In the genomic region with DNA sequence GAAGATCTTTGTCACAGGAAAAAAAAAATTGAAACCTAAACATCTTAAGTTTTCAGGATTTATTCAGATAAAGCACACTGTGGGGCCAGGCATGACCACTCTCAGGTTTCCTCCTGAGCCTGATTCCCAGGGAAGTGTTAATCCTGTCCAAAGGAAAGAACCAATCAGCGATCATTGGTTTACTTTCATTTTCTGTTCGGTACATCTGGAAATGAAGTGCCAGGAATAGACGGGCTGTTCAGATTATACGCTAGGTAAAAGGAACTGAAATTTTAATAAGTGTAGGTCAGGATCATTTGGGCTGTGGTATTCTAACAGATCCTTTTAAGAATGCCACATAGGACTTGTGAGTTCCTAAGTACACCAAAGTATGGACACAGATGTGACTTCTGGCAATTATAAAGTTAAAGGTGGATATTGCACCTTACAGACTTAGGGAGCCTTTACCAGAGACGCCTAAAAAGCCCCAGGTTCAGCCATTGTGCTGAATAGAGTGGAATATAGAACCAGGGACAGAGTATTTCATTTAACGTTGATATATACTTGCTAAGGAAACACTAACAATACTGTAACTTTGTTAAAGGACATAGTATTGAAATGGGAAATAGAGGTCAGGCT, we compare ENCODE assay signal across 1 cellular context.
TF ChIP-seq lines count a peak whose summit lies in the region.

No MANE protein-coding gene starts in this region.

TF ChIP-seq in HepG2, 621 proteins besides CTCF, POLR2A, EP300 and RAD21 (continues in another document):
- TF ChIP-seq NCOA1 (CRISPR knock-in tag; IDR thresholded peaks at IDR 0.05) (no peak), HOMEZ (CRISPR knock-in tag; IDR thresholded peaks at IDR 0.05; ENCODE audit: low read depth) (no peak), HNF4G (IDR thresholded peaks at IDR 0.05; ENCODE audit: borderline replicate concordance, low read depth, low read length) (no peak), HNF4G (CRISPR knock-in tag; IDR thresholded peaks at IDR 0.05; ENCODE audit: borderline replicate concordance, low read depth) (no peak), TMF1 (CRISPR knock-in tag; IDR thresholded peaks at IDR 0.05; ENCODE audit: low read depth) (no peak), KMT2A (CRISPR knock-in tag; IDR thresholded peaks at IDR 0.05) (peak; percentile 68; the same call in 1 of the 2 replicates), SAP130 (CRISPR knock-in tag; IDR thresholded peaks at IDR 0.05; ENCODE audit: low read depth) (0 out of 2 replicates have a peak, but pooled peaks have one; percentile 8), MIER2 (CRISPR knock-in tag; IDR thresholded peaks at IDR 0.05) (no peak), SMARCC2 (IDR thresholded peaks at IDR 0.05) (no peak), SYNCRIP (IDR thresholded peaks at IDR 0.05; ENCODE audit: insufficient read depth, low read depth, low read length) (no peak), KMT2B (CRISPR knock-in tag; IDR thresholded peaks at IDR 0.05) (peak; percentile 89; the same call in 1 of the 2 replicates), ZNF44 (CRISPR knock-in tag; IDR thresholded peaks at IDR 0.05) (no peak), ZNF232 (CRISPR knock-in tag; IDR thresholded peaks at IDR 0.05; ENCODE audit: borderline replicate concordance) (no peak), PITX1 (CRISPR knock-in tag; IDR thresholded peaks at IDR 0.05) (peak; percentile 80), NFYB (CRISPR knock-in tag; IDR thresholded peaks at IDR 0.05) (peak; percentile 82), ZNF652 (CRISPR knock-in tag; IDR thresholded peaks at IDR 0.05; ENCODE audit: borderline replicate concordance, low read depth) (peak; percentile 79), ZNF788 (CRISPR knock-in tag; IDR thresholded peaks at IDR 0.05; ENCODE audit: borderline replicate concordance) (no peak), TAF1 (CRISPR knock-in tag; IDR thresholded peaks at IDR 0.05) (no peak), NCOA2 (CRISPR knock-in tag; IDR thresholded peaks at IDR 0.05) (no peak), ZNF724P (CRISPR knock-in tag; IDR thresholded peaks at IDR 0.05; ENCODE audit: borderline replicate concordance) (no peak), KDM6A (CRISPR knock-in tag; IDR thresholded peaks at IDR 0.05; ENCODE audit: low read depth) (no peak), ZNF839 (CRISPR knock-in tag; IDR thresholded peaks at IDR 0.05; ENCODE audit: borderline replicate concordance) (no peak), MNT (IDR thresholded peaks at IDR 0.05) (no peak), SOX6 (IDR thresholded peaks at IDR 0.05) (no peak), SOX6 (CRISPR knock-in tag; IDR thresholded peaks at IDR 0.05) (no peak), NR2F2 (IDR thresholded peaks at IDR 0.05; ENCODE audit: borderline replicate concordance, low read depth) (no peak), HDAC6 (IDR thresholded peaks at IDR 0.05; ENCODE audit: low read depth, low read length) (no peak), MATR3 (CRISPR knock-in tag; IDR thresholded peaks at IDR 0.05) (no peak), MEIS1 (CRISPR knock-in tag; IDR thresholded peaks at IDR 0.05; ENCODE audit: borderline replicate concordance) (no peak), KAT8 (CRISPR knock-in tag; IDR thresholded peaks at IDR 0.05) (0 out of 2 replicates have a peak, but pooled peaks have one; percentile 50), KDM2A (CRISPR knock-in tag; IDR thresholded peaks at IDR 0.05; ENCODE audit: borderline replicate concordance, low read depth) (no peak), ZNF644 (CRISPR knock-in tag; IDR thresholded peaks at IDR 0.05; ENCODE audit: low read depth) (no peak), ZBTB7B (CRISPR knock-in tag; IDR thresholded peaks at IDR 0.05) (no peak), MAFF (IDR thresholded peaks at IDR 0.05; ENCODE audit: low read depth, low read length) (no peak), ZNF33B (CRISPR knock-in tag; IDR thresholded peaks at IDR 0.05) (no peak), IRF2 (CRISPR knock-in tag; IDR thresholded peaks at IDR 0.05) (peak; percentile 99), ZSCAN9 (CRISPR knock-in tag; IDR thresholded peaks at IDR 0.05; ENCODE audit: borderline replicate concordance) (no peak), ZBTB21 (CRISPR knock-in tag; IDR thresholded peaks at IDR 0.05) (no peak), IRF1 (CRISPR knock-in tag; IDR thresholded peaks at IDR 0.05; ENCODE audit: low read depth) (no peak), POLR2G (IDR thresholded peaks at IDR 0.05; ENCODE audit: low read depth, low read length) (no peak), TRIM24 (CRISPR knock-in tag; IDR thresholded peaks at IDR 0.05) (no peak), HOXA3 (CRISPR knock-in tag; IDR thresholded peaks at IDR 0.05) (no peak), ZNF143 (CRISPR knock-in tag; IDR thresholded peaks at IDR 0.05) (no peak), ONECUT2 (CRISPR knock-in tag; IDR thresholded peaks at IDR 0.05) (no peak), ZNF563 (CRISPR knock-in tag; IDR thresholded peaks at IDR 0.05) (no peak)
- TF ChIP-seq, protein P1, sequence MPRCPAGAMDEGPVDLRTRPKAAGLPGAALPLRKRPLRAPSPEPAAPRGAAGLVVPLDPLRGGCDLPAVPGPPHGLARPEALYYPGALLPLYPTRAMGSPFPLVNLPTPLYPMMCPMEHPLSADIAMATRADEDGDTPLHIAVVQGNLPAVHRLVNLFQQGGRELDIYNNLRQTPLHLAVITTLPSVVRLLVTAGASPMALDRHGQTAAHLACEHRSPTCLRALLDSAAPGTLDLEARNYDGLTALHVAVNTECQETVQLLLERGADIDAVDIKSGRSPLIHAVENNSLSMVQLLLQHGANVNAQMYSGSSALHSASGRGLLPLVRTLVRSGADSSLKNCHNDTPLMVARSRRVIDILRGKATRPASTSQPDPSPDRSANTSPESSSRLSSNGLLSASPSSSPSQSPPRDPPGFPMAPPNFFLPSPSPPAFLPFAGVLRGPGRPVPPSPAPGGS (CRISPR knock-in tag; IDR thresholded peaks at IDR 0.05) = no peak
- TF ChIP-seq, protein P2, sequence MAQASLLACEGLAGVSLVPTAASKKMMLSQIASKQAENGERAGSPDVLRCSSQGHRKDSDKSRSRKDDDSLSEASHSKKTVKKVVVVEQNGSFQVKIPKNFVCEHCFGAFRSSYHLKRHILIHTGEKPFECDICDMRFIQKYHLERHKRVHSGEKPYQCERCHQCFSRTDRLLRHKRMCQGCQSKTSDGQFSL (CRISPR knock-in tag; IDR thresholded peaks at IDR 0.05) = no peak
- TF ChIP-seq, protein P3, sequence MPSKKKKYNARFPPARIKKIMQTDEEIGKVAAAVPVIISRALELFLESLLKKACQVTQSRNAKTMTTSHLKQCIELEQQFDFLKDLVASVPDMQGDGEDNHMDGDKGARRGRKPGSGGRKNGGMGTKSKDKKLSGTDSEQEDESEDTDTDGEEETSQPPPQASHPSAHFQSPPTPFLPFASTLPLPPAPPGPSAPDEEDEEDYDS (CRISPR knock-in tag; IDR thresholded peaks at IDR 0.05) = 0 out of 2 replicates have a peak, but pooled peaks have one; percentile 19
- TF ChIP-seq, protein P4, sequence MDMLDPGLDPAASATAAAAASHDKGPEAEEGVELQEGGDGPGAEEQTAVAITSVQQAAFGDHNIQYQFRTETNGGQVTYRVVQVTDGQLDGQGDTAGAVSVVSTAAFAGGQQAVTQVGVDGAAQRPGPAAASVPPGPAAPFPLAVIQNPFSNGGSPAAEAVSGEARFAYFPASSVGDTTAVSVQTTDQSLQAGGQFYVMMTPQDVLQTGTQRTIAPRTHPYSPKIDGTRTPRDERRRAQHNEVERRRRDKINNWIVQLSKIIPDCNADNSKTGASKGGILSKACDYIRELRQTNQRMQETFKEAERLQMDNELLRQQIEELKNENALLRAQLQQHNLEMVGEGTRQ (IDR thresholded peaks at IDR 0.05; ENCODE audit: low read depth, low read length) = no peak
- TF ChIP-seq, protein P4 (CRISPR knock-in tag; IDR thresholded peaks at IDR 0.05; ENCODE audit: borderline replicate concordance) = no peak
- TF ChIP-seq, protein P5, sequence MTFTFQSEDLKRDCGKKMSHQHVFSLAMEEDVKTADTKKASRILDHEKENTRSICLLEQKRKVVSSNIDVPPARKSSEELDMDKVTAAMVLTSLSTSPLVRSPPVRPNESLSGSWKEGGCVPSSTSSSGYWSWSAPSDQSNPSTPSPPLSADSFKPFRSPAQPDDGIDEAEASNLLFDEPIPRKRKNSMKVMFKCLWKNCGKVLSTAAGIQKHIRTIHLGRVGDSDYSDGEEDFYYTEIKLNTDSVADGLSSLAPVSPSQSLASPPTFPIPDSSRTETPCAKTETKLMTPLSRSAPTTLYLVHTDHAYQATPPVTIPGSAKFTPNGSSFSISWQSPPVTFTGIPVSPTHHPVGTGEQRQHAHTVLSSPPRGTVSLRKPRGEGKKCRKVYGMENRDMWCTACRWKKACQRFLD (CRISPR knock-in tag; IDR thresholded peaks at IDR 0.05; ENCODE audit: borderline replicate concordance) = no peak
- TF ChIP-seq, protein P6, sequence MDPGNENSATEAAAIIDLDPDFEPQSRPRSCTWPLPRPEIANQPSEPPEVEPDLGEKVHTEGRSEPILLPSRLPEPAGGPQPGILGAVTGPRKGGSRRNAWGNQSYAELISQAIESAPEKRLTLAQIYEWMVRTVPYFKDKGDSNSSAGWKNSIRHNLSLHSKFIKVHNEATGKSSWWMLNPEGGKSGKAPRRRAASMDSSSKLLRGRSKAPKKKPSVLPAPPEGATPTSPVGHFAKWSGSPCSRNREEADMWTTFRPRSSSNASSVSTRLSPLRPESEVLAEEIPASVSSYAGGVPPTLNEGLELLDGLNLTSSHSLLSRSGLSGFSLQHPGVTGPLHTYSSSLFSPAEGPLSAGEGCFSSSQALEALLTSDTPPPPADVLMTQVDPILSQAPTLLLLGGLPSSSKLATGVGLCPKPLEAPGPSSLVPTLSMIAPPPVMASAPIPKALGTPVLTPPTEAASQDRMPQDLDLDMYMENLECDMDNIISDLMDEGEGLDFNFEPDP (CRISPR knock-in tag; conservative IDR thresholded peaks at IDR 0.05) = no peak
- TF ChIP-seq, protein P7, sequence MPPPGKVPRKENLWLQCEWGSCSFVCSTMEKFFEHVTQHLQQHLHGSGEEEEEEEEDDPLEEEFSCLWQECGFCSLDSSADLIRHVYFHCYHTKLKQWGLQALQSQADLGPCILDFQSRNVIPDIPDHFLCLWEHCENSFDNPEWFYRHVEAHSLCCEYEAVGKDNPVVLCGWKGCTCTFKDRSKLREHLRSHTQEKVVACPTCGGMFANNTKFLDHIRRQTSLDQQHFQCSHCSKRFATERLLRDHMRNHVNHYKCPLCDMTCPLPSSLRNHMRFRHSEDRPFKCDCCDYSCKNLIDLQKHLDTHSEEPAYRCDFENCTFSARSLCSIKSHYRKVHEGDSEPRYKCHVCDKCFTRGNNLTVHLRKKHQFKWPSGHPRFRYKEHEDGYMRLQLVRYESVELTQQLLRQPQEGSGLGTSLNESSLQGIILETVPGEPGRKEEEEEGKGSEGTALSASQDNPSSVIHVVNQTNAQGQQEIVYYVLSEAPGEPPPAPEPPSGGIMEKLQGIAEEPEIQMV (CRISPR knock-in tag; IDR thresholded peaks at IDR 0.05; ENCODE audit: low read depth) = no peak
- TF ChIP-seq, protein P8, sequence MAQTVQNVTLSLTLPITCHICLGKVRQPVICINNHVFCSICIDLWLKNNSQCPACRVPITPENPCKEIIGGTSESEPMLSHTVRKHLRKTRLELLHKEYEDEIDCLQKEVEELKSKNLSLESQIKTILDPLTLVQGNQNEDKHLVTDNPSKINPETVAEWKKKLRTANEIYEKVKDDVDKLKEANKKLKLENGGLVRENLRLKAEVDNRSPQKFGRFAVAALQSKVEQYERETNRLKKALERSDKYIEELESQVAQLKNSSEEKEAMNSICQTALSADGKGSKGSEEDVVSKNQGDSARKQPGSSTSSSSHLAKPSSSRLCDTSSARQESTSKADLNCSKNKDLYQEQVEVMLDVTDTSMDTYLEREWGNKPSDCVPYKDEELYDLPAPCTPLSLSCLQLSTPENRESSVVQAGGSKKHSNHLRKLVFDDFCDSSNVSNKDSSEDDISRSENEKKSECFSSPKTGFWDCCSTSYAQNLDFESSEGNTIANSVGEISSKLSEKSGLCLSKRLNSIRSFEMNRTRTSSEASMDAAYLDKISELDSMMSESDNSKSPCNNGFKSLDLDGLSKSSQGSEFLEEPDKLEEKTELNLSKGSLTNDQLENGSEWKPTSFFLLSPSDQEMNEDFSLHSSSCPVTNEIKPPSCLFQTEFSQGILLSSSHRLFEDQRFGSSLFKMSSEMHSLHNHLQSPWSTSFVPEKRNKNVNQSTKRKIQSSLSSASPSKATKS (CRISPR knock-in tag; IDR thresholded peaks at IDR 0.05) = no peak
